ENCODE assay signal across 21 cellular contexts in genomic region chr19:35112995-35113693, GRCh38. TPM values are rescaled to one million over a fixed set of nuclear protein-coding genes. Genes with fewer than 3 reads are reported as not detected.
"Had no signal": no experiment of that assay in that cellular context is flagged by ENCODE, and none has a peak within 500 bp of the region (broad histone marks: within the 10 kb centered on the region; RNA-seq: fewer than 3 reads in every experiment).

No MANE protein-coding gene starts in this region.

- H3K9me3 ChIP-seq: prostate gland, sigmoid colon, thoracic aorta had no signal

- H3K27me3 Mint-ChIP-seq: activated CD4-positive, alpha-beta memory T cell treated with anti-CD3 and anti-CD28 coated beads for 36 hours had no signal

- H3K36me3 ChIP-seq: brain microvascular endothelial cell, prostate gland, sigmoid colon, thoracic aorta had no signal

- H3K27me3 ChIP-seq: brain microvascular endothelial cell had no signal

- H3K4me3 Mint-ChIP-seq: activated CD4-positive, alpha-beta memory T cell treated with anti-CD3 and anti-CD28 coated beads for 36 hours; activated naive CD8-positive, alpha-beta T cell; natural killer cell treated with Interleukin-12 subunit alpha and Interleukin-12 subunit beta and Interleukin-15 and Interleukin-18, amount 100 ng/mL, for 72 hours; T-helper 2 cell treated with Interferon-gamma antibody and Interleukin-4, amounts not matched to agents 5 μg/mL and 100 μg/mL, for 36 hours had no signal

- H3K4me1 ChIP-seq: prostate gland had no signal

- H3K4me3 ChIP-seq: prostate gland, sigmoid colon, thoracic aorta had no signal

- DNase-seq: activated CD4-positive, alpha-beta memory T cell treated with anti-CD3 and anti-CD28 coated beads for 36 hours; activated CD4-positive, alpha-beta T cell treated with anti-CD3 and anti-CD28 coated beads for 1 hour; activated gamma-delta T cell; activated T-cell treated with anti-CD3 and anti-CD28 coated beads, Interleukin-2, amount 50 U/mL, for 48 hours; amygdala; brain microvascular endothelial cell; glutamatergic neuron; mammary epithelial cell; occipital lobe; sigmoid colon; stimulated activated CD4-positive, alpha-beta T cell treated with anti-CD3 and anti-CD28 coated beads, Interleukin-2, amount 100 ng/mL, for 24 hours; stimulated activated naive CD4-positive, alpha-beta T cell treated with Interleukin-2 at 50 U/mL for 16 hours had no signal

- H3K9me3 Mint-ChIP-seq: activated CD4-positive, alpha-beta memory T cell treated with anti-CD3 and anti-CD28 coated beads for 36 hours; natural killer cell treated with Interleukin-12 subunit alpha and Interleukin-12 subunit beta and Interleukin-15 and Interleukin-18, amount 100 ng/mL, for 72 hours; T-helper 2 cell treated with Interferon-gamma antibody and Interleukin-4, amounts not matched to agents 5 μg/mL and 100 μg/mL, for 36 hours had no signal

- H3K27ac ChIP-seq: brain microvascular endothelial cell, thoracic aorta had no signal

- H3K36me3 Mint-ChIP-seq: activated CD4-positive, alpha-beta memory T cell treated with anti-CD3 and anti-CD28 coated beads for 36 hours; activated naive CD8-positive, alpha-beta T cell; natural killer cell treated with Interleukin-12 subunit alpha and Interleukin-12 subunit beta and Interleukin-15 and Interleukin-18, amount 100 ng/mL, for 72 hours had no signal

- H3K27ac Mint-ChIP-seq: activated CD4-positive, alpha-beta memory T cell treated with anti-CD3 and anti-CD28 coated beads for 36 hours; activated naive CD8-positive, alpha-beta T cell; natural killer cell treated with Interleukin-12 subunit alpha and Interleukin-12 subunit beta and Interleukin-15 and Interleukin-18, amount 100 ng/mL, for 72 hours; T-helper 2 cell treated with Interferon-gamma antibody and Interleukin-4, amounts not matched to agents 5 μg/mL and 100 μg/mL, for 36 hours had no signal

RNA-seq across cellular contexts. Expression of gene FXYD3, which starts 2.5 kb away (rescaled TPM):
- total RNA-seq: activated CD4-positive, alpha-beta memory T cell treated with anti-CD3 and anti-CD28 coated beads for 36 hours; chondrocyte; fibroblast of villous mesenchyme; natural killer cell treated with Interleukin-12 subunit alpha and Interleukin-12 subunit beta and Interleukin-15 and Interleukin-18, amount 100 ng/mL, for 72 hours; occipital lobe had no signal

RNA-seq across cellular contexts. Expression of gene LGI4, which starts 21.7 kb away (rescaled TPM):
- total RNA-seq: fibroblast of villous mesenchyme; natural killer cell treated with Interleukin-12 subunit alpha and Interleukin-12 subunit beta and Interleukin-15 and Interleukin-18, amount 100 ng/mL, for 72 hours had no signal

RNA-seq across cellular contexts. Expression of gene FXYD1, which starts 25.5 kb away (rescaled TPM):
- total RNA-seq: fibroblast of villous mesenchyme; natural killer cell treated with Interleukin-12 subunit alpha and Interleukin-12 subunit beta and Interleukin-15 and Interleukin-18, amount 100 ng/mL, for 72 hours; occipital lobe had no signal

RNA-seq across cellular contexts. Expression of gene FXYD7, which starts 29.9 kb away (rescaled TPM):
- total RNA-seq: chondrocyte; esophagus mucosa; mucosa of gallbladder; natural killer cell treated with Interleukin-12 subunit alpha and Interleukin-12 subunit beta and Interleukin-15 and Interleukin-18, amount 100 ng/mL, for 72 hours; prostate gland; thoracic aorta had no signal

RNA-seq across cellular contexts. Expression of gene FXYD5, which starts 41.4 kb away (rescaled TPM):
- total RNA-seq: occipital lobe had no signal
